Comparison of ENCODE assay signal across 5 cellular contexts in genomic region chr12:82574191-82574590, GRCh38.
"Had no signal": no experiment of that assay in that cellular context is flagged by ENCODE, and none has a peak within 500 bp of the region (broad histone marks: within the 10 kb centered on the region; RNA-seq: fewer than 3 reads in every experiment).

No MANE protein-coding gene starts in this region.

- H3K4me1 Mint-ChIP-seq: GM23338, H9 had no signal

- H3K9me3 Mint-ChIP-seq: GM23338 had no signal

- DNase-seq: H9, HCEC 1CT, IMR-90 had no signal

- ATAC-seq: GM23338, K562 had no signal

- H3K4me3 Mint-ChIP-seq: GM23338, H9 had no signal

- H3K4me3 ChIP-seq: GM23338, K562 had no signal

- H3K4me2 ChIP-seq: GM23338 had no signal

- H2AFZ ChIP-seq: GM23338 had no signal

- H3K27ac Mint-ChIP-seq: GM23338, H9 had no signal
